ENCODE assay signal across 4 cellular contexts in the genomic region with DNA sequence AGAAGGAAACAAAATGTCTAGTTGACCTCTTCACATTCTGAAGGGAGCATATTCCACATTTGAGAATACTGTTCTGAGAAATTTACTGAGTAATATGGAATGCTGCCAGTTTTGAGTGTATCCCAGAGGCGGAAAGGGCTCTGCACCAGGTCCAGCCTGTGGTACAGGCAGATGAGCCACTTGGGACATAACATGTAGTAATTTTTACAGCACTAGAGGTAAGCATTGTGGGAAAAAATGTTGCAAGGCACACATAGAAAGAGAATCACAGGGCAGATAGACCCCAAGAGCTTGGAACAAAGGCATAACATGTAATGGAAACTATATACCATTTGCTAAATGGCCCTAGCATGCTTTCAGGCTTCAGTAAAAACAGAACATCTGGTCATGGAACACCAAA.
"Had no signal": no experiment of that assay in that cellular context is flagged by ENCODE, and none has a peak within 500 bp of the region (broad histone marks: within the 10 kb centered on the region; RNA-seq: fewer than 3 reads in every experiment).

No MANE protein-coding gene starts in this region.

- DNase-seq: HCEC 1CT, IMR-90 had no signal

- H3K4me3 ChIP-seq: GM23338, K562 had no signal
